2 cellular contexts compared by ENCODE assay signal in the genomic region with DNA sequence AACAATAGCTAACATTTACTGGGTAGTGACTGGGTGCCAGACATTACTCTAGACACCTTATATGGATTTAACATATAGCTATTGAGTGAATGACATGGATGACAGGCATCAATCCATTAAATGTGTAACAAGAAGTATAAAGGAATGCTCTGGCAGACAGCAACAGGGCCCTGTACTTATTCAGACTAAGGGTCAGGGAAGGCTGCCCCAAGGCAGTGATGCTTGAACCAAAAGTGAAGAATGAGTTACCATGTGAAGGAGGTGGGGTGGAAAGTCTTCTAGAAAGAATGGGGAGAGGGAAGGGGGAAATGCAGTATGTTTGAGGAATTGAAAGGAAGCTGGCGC.
TF ChIP-seq lines count a peak whose summit lies in the region.

No MANE protein-coding gene starts in this region.

TF ChIP-seq in A549, 52 proteins besides CTCF, POLR2A, EP300 and RAD21:
- TF ChIP-seq EHMT2 (IDR thresholded peaks at IDR 0.05; ENCODE audit: low read depth) (no peak), ZNF302 (CRISPR knock-in tag; IDR thresholded peaks at IDR 0.05) (no peak), FOXS1 (CRISPR knock-in tag; IDR thresholded peaks at IDR 0.05) (no peak), JUN (IDR thresholded peaks at IDR 0.05) (no peak), TP53 (CRISPR knock-in tag; IDR thresholded peaks at IDR 0.05) (no peak), GATA3 (IDR thresholded peaks at IDR 0.05; ENCODE audit: borderline replicate concordance) (no peak), BHLHE40 (IDR thresholded peaks at IDR 0.05; ENCODE audit: low read depth, low read length) (no peak), SREBF2 (IDR thresholded peaks at IDR 0.05) (no peak), HES2 (IDR thresholded peaks at IDR 0.05) (no peak), NPAS2 (CRISPR knock-in tag; IDR thresholded peaks at IDR 0.05; ENCODE audit: borderline replicate concordance) (no peak), RCOR1 (IDR thresholded peaks at IDR 0.05; ENCODE audit: low read depth, low read length) (no peak), EHF (CRISPR knock-in tag; IDR thresholded peaks at IDR 0.05) (no peak), ZFP36 (IDR thresholded peaks at IDR 0.05; ENCODE audit: borderline replicate concordance, partially characterized antibody) (no peak), CBX8 (IDR thresholded peaks at IDR 0.05) (no peak), NR3C1 (IDR thresholded peaks at IDR 0.05) (no peak), RNF2 (IDR thresholded peaks at IDR 0.05; ENCODE audit: borderline replicate concordance, low read depth) (no peak)
- TF ChIP-seq, protein P1, sequence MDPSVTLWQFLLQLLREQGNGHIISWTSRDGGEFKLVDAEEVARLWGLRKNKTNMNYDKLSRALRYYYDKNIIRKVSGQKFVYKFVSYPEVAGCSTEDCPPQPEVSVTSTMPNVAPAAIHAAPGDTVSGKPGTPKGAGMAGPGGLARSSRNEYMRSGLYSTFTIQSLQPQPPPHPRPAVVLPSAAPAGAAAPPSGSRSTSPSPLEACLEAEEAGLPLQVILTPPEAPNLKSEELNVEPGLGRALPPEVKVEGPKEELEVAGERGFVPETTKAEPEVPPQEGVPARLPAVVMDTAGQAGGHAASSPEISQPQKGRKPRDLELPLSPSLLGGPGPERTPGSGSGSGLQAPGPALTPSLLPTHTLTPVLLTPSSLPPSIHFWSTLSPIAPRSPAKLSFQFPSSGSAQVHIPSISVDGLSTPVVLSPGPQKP (IDR thresholded peaks at IDR 0.05; ENCODE audit: low read depth, low read length) = no peak
TF ChIP-seq in A549: peak in this region for 0.

TF ChIP-seq in IMR-90, 13 proteins besides CTCF, POLR2A, EP300 and RAD21:
- TF ChIP-seq CEBPB (IDR thresholded peaks at IDR 0.05; ENCODE audit: low read depth, low read length) (no peak), CHD1 (IDR thresholded peaks at IDR 0.05; ENCODE audit: low read depth, low read length) (no peak), BHLHE40 (IDR thresholded peaks at IDR 0.05; ENCODE audit: low read depth, low read length) (no peak), SMC3 (IDR thresholded peaks at IDR 0.05; ENCODE audit: low read depth, low read length) (no peak), NFE2L2 (IDR thresholded peaks at IDR 0.05; ENCODE audit: low read depth, low read length) (no peak), MAFK (IDR thresholded peaks at IDR 0.05; ENCODE audit: low read depth, low read length) (no peak), RFX5 (IDR thresholded peaks at IDR 0.05; ENCODE audit: low read depth, low read length) (no peak), MAZ (IDR thresholded peaks at IDR 0.05; ENCODE audit: borderline replicate concordance, low read depth, low read length) (no peak), RCOR1 (IDR thresholded peaks at IDR 0.05; ENCODE audit: insufficient replicate concordance, low read length) (no peak), MXI1 (IDR thresholded peaks at IDR 0.05; ENCODE audit: borderline replicate concordance, low read depth, low read length) (no peak), FOS (IDR thresholded peaks at IDR 0.05; ENCODE audit: low read depth, low read length) (no peak)
- TF ChIP-seq, protein P2, sequence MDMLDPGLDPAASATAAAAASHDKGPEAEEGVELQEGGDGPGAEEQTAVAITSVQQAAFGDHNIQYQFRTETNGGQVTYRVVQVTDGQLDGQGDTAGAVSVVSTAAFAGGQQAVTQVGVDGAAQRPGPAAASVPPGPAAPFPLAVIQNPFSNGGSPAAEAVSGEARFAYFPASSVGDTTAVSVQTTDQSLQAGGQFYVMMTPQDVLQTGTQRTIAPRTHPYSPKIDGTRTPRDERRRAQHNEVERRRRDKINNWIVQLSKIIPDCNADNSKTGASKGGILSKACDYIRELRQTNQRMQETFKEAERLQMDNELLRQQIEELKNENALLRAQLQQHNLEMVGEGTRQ (IDR thresholded peaks at IDR 0.05; ENCODE audit: low read depth, low read length) = no peak
- TF ChIP-seq, protein P1 (IDR thresholded peaks at IDR 0.05; ENCODE audit: borderline replicate concordance, low read depth, low read length) = no peak
